23 cellular contexts compared by ENCODE assay signal in the genomic region with DNA sequence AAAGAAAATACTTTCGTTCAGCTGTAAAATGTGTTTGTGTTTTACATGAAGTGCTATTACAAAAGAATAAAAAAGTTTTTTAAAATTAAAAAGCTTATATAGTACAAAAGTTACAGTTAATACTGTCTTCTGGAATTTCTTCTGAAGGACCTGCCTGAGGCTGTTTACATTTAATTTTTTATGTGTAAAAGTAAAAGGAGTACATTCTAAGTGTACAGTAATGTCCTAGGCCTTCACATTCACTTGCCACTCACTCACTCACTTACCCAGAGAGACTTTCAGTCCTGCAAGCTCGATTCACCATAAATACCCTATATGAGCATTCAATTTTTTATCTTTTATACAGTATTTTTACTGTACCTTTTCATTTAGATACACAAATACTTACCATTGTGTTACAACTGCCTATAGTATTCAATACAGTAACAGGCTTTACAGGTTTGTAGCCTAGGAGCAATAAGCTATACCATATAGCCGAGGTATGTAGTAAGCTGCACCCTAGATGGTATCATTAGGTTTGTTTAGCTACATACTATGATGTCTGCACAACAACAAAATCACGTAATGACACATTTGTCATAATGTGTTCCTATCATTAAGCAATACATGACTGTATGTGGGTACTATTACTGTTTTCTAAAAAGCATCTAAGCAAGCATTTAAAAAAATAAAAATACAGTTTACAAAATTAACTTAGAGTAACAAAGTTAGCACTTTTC. TPM values are rescaled to one million over a fixed set of nuclear protein-coding genes. Genes with fewer than 3 reads are reported as not detected.
DNase-seq lines count a peak whose midpoint lies in the region; ATAC-seq and TF ChIP-seq lines count a peak whose summit lies in the region.
"Had no signal": no experiment of that assay in that cellular context is flagged by ENCODE, and none has a peak within 500 bp of the region (broad histone marks: within the 10 kb centered on the region; RNA-seq: fewer than 3 reads in every experiment).

No MANE protein-coding gene starts in this region.

- peaks cover 27% of the 10 kb centered on the region for H3K4me1 ChIP-seq in GM23248 (ENCODE audit: insufficient read depth)
- peaks cover 7% of the 10 kb centered on the region for H3K4me1 ChIP-seq in foreskin keratinocyte
- peaks cover 22% of the 10 kb centered on the region for H3K4me1 ChIP-seq in smooth muscle cell (ENCODE audit: low read depth)
- H3K4me1 ChIP-seq: BE2C had no signal

- TF ChIP-seq CTCF in foreskin keratinocyte (conservative IDR thresholded peaks at IDR 0.05) (no peak), smooth muscle cell (IDR thresholded peaks at IDR 0.05; ENCODE audit: borderline replicate concordance, insufficient read depth, poor library complexity, severe bottlenecking) (no peak)

- H3K4me2 ChIP-seq in GM23248 (ENCODE audit: unreplicated experiment) (peak overlapping the region; percentile 71), smooth muscle cell (peak overlapping the region; percentile 78)

- H3K36me3 ChIP-seq in GM23248 (ENCODE audit: low read depth) (0 out of 2 replicates have a peak, but pooled peaks cover 3% of the 10 kb centered on the region), smooth muscle cell (ENCODE audit: low read depth) (no peaks in the 10 kb centered on the region)
- H3K36me3 ChIP-seq: adrenal gland, Peyer's patch, WERI-Rb-1 had no signal

- no peaks in the 10 kb centered on the region for H3K9me2 ChIP-seq in GM23248 (ENCODE audit: insufficient read depth)

- peak overlapping the region; percentile 40 for H3K4me3 ChIP-seq in GM23248
- no peak overlapping the region for H3K4me3 ChIP-seq in smooth muscle cell
- H3K4me3 ChIP-seq: adrenal gland, gastrocnemius medialis, lower lobe of right lung, Peyer's patch had no signal

- DNase-seq in GM23248: peak; percentile 66
- peak; percentile 31 for DNase-seq in amniotic epithelial cell (ENCODE audit: low read depth)
- peak in 1 of 2 donors; percentile 16 for DNase-seq in foreskin keratinocyte
- no peak for DNase-seq in smooth muscle cell (lab: John Stamatoyannopoulos, UW; ENCODE audit: unreplicated experiment)
- DNase-seq in activated CD4-positive, alpha-beta T cell treated with anti-CD3 and anti-CD28 coated beads, Interleukin-2, amount 50 U/mL, for 1 hour: no peak
- DNase-seq in HT-29 (ENCODE audit: low spot score): no peak
- DNase-seq: activated CD4-positive, alpha-beta T cell treated with anti-CD3 and anti-CD28 coated beads, Interleukin-2, amount 50 U/mL, for 48 hours; activated gamma-delta T cell; adrenal gland; BE2C; DND-41; gastrocnemius medialis; GOT3; lower lobe of right lung; NCI-H2107; NK-92 treated with Interleukin-12 subunit alpha and Interleukin-12 subunit beta, amount 100 ng/mL, for 24 hours; Peyer's patch; stimulated activated CD4-positive, alpha-beta T cell treated with anti-CD3 and anti-CD28 coated beads, Interleukin-4, amount 100 ng/mL, for 24 hours; stimulated activated naive CD8-positive, alpha-beta T cell treated with anti-CD3 and anti-CD28 coated beads, Interleukin-15, Interleukin-2, amounts not matched to agents 100 U/mL and 50 U/mL, for 24 hours; WERI-Rb-1 had no signal

- H3K27me3 ChIP-seq in GM23248 (replicated peaks; ENCODE audit: insufficient read depth) (no peaks in the 10 kb centered on the region), foreskin keratinocyte (no peaks in the 10 kb centered on the region), smooth muscle cell (ENCODE audit: low read depth) (no peaks in the 10 kb centered on the region)
- H3K27me3 ChIP-seq: adrenal gland, BE2C, gastrocnemius medialis, neutrophil, Peyer's patch had no signal

- in situ Hi-C loops in GM23248 (cut with MboI): loop anchor here (10.0 kb wide), 1 partner anchor 245 kb away; no protein-coding TSS in a partner anchor

- 84 to 86% methylated on average over 4 of the region's 4 CpGs for WGBS in GM23248 (ENCODE audit: low coverage in 1 of 2, low lambda C conversion rate in 2 of 2, missing lambda C conversion rate in 2 of 2), 2 experiments
- WGBS in smooth muscle cell (ENCODE audit: low lambda C conversion rate): 75% methylated on average over 4 of the region's 4 CpGs

- H3K27ac ChIP-seq in GM23248 (peak overlapping the region; percentile 94), foreskin keratinocyte (no peak overlapping the region), smooth muscle cell (ENCODE audit: low read depth) (peak overlapping the region; percentile 84)
- H3K27ac ChIP-seq: adrenal gland, gastrocnemius medialis, lower lobe of right lung, neutrophil, Peyer's patch, WERI-Rb-1 had no signal

- H3F3A ChIP-seq in GM23248 (ENCODE audit: insufficient read depth) (peaks cover 30% of the 10 kb centered on the region), smooth muscle cell (ENCODE audit: low read depth) (peaks cover 36% of the 10 kb centered on the region)

- H4K20me1 ChIP-seq in GM23248 (ENCODE audit: insufficient read depth) (no peaks in the 10 kb centered on the region), smooth muscle cell (ENCODE audit: low read depth) (peaks cover 22% of the 10 kb centered on the region)

- H3K9ac ChIP-seq in GM23248 (peak overlapping the region; percentile 67), smooth muscle cell (ENCODE audit: low read depth) (peak overlapping the region; percentile 49)

- H3K79me2 ChIP-seq in GM23248 (ENCODE audit: insufficient read depth): peaks cover 57% of the 10 kb centered on the region
- H3K79me2 ChIP-seq in smooth muscle cell (ENCODE audit: low read depth): peaks cover 22% of the 10 kb centered on the region

- ATAC-seq in foreskin keratinocyte: peak; percentile 7
- ATAC-seq in GM18505 (IDR thresholded peaks at IDR 0.05; ENCODE audit: unreplicated experiment): no peak
- ATAC-seq: gastrocnemius medialis; HepG2; stimulated activated naive CD8-positive, alpha-beta T cell treated with anti-CD3 and anti-CD28 coated beads, Interleukin-15, Interleukin-2, amounts not matched to agents 100 U/mL and 50 U/mL, for 24 hours had no signal

- TF ChIP-seq POLR2A in GM18505 (IDR thresholded peaks at IDR 0.05; ENCODE audit: borderline replicate concordance, extremely low read depth, insufficient read depth, insufficient read length): no peak

- H2AFZ ChIP-seq in GM23248: no peak overlapping the region
- H2AFZ ChIP-seq in smooth muscle cell (ENCODE audit: low read depth): no peak overlapping the region

- no peaks in the 10 kb centered on the region for H3K9me3 ChIP-seq in GM23248 (ENCODE audit: low read depth)
- H3K9me3 ChIP-seq in smooth muscle cell (replicated peaks; ENCODE audit: low read depth): no peaks in the 10 kb centered on the region
- H3K9me3 ChIP-seq: adrenal gland, BE2C, gastrocnemius medialis, lower lobe of right lung, neutrophil, Peyer's patch had no signal

RNA-seq across cellular contexts. Expression of a gene that starts 33.0 kb away (rescaled TPM):
- total RNA-seq in GM23248 (2014; rRNA removed; shearing (Covaris generic)): 32.6 and 46.3 TPM in 2 replicates
- polyA plus RNA-seq in GM23248 (2016; fragmentation: Nextera tagmentation; extraction: Ambion mirVana) (34.0 and 36.7 TPM in 2 replicates), foreskin keratinocyte (8.0 and 9.2 TPM in 2 replicates), smooth muscle cell (34.8 and 37.8 TPM in 2 replicates)
- total RNA-seq in foreskin keratinocyte (16.8 and 17.2 TPM in 2 replicates), smooth muscle cell (43.5 and 64.1 TPM in 2 replicates)
- total RNA-seq in HT-29 (2014; rRNA removed; shearing (Covaris generic)): 6.3 and 9.0 TPM in 2 replicates

RNA-seq across cellular contexts. Expression of a gene that starts 43.7 kb away (rescaled TPM):
- 60.8 and 115 TPM in 2 replicates for total RNA-seq in GM23248 (2014; rRNA removed; shearing (Covaris generic))
- polyA plus RNA-seq in GM23248 (2016; fragmentation: Nextera tagmentation; extraction: Ambion mirVana) (68.6 and 75.6 TPM in 2 replicates), foreskin keratinocyte (39.5 and 44.9 TPM in 2 replicates), smooth muscle cell (43.0 and 49.3 TPM in 2 replicates)
- total RNA-seq in foreskin keratinocyte (47.0 and 48.6 TPM in 2 replicates), smooth muscle cell (55.7 and 59.3 TPM in 2 replicates)
- 20.6 and 24.4 TPM in 2 replicates for total RNA-seq in HT-29 (2014; rRNA removed; shearing (Covaris generic))

Comparison
In these comparisons a context has a peak if more than half of its experiments do, and no peak if none do; other contexts are left out.
1. DNase-seq: peak in GM23248 (single experiment) and amniotic epithelial cell (single experiment); none in smooth muscle cell (single experiment), activated CD4-positive, alpha-beta T cell treated with anti-CD3 and anti-CD28 coated beads, Interleukin-2, amount 50 U/mL, for 1 hour (single experiment) and HT-29 (single experiment).